In the genomic region with DNA sequence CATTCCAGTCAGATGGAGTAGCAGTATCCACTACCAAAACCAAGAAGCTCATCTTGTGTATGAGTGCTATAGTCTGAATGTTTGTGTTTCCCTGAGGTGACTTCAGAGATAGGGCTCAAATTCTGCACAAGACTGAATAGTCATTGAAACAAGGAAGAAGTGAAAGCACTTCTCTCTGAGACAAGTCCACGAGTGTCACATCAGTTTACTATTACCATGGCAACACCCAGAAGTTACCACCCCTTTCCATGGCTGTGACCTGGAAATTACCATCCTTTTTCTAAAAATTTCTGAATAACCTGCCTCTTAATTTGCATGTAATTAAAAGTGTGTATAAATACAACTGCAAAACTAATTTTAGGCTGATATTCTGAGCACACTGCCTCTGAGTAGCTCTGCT, we compare ENCODE assay signal across 18 cellular contexts.
"Had no signal": no experiment of that assay in that cellular context is flagged by ENCODE, and none has a peak within 500 bp of the region (broad histone marks: within the 10 kb centered on the region; RNA-seq: fewer than 3 reads in every experiment).

No MANE protein-coding gene starts in this region.

- DNase-seq: activated CD4-positive, alpha-beta T cell treated with anti-CD3 and anti-CD28 coated beads, Interleukin-2, amount 10 ng/mL, durations not matched to agents 7 days and 5 days; activated CD8-positive, alpha-beta T cell treated with anti-CD3 and anti-CD28 coated beads, Interleukin-2, amount 10 ng/mL, durations not matched to agents 7 days and 5 days; activated naive CD4-positive, alpha-beta T cell treated with anti-CD3 and anti-CD28 coated beads, Interleukin-2, amount 10 ng/mL, durations not matched to agents 7 days and 5 days; activated T-cell treated with anti-CD3 and anti-CD28 coated beads, Interleukin-2, amount 50 U/mL, for 4 hours; aorta; brain microvascular endothelial cell; effector CD4-positive, alpha-beta T cell; gastrocnemius medialis; head of caudate nucleus; kidney; midbrain; retina; stimulated activated CD4-positive, alpha-beta T cell treated with anti-CD3 and anti-CD28 coated beads, Interleukin-12 subunit alpha, Interleukin-12 subunit beta, amount 100 ng/mL, for 4 hours; stimulated activated CD4-positive, alpha-beta T cell treated with anti-CD3 and anti-CD28 coated beads, Interleukin-1b, Interleukin-23, amount 100 ng/mL, for 48 hours; stimulated activated CD8-positive, alpha-beta memory T cell treated with anti-CD3 and anti-CD28 coated beads, Interleukin-4, amount 100 ng/mL, for 48 hours; stimulated activated naive CD4-positive, alpha-beta T cell; upper lobe of right lung had no signal

- H3K4me3 ChIP-seq: gastrocnemius medialis, lung, upper lobe of right lung had no signal
